ENCODE assay signal across 14 cellular contexts in genomic region chr11:72575533-72576170, GRCh38.
"Had no signal": no experiment of that assay in that cellular context is flagged by ENCODE, and none has a peak within 500 bp of the region (broad histone marks: within the 10 kb centered on the region; RNA-seq: fewer than 3 reads in every experiment).

No MANE protein-coding gene starts in this region.

- ATAC-seq: activated naive CD8-positive, alpha-beta T cell treated with anti-CD3 and anti-CD28 coated beads, Interleukin-2, amount 50 U/mL, for 24 hours; gastrocnemius medialis; left colon; upper lobe of right lung had no signal

- H3K27ac Mint-ChIP-seq: activated CD4-positive, alpha-beta T cell treated with anti-CD3 and anti-CD28 coated beads, Interleukin-2, amount 10 ng/mL, durations not matched to agents 7 days and 5 days; activated naive CD4-positive, alpha-beta T cell treated with anti-CD3 and anti-CD28 coated beads for 36 hours; activated naive CD8-positive, alpha-beta T cell treated with anti-CD3 and anti-CD28 coated beads, Interleukin-2, amount 50 U/mL, for 24 hours had no signal

- H3K4me1 ChIP-seq: gastrocnemius medialis, upper lobe of right lung had no signal

- H3K27ac ChIP-seq: gastrocnemius medialis, heart right ventricle, upper lobe of right lung had no signal

- H3K27me3 ChIP-seq: gastrocnemius medialis, upper lobe of right lung had no signal

- DNase-seq: activated CD4-positive, alpha-beta T cell treated with anti-CD3 and anti-CD28 coated beads, Interleukin-2, amount 10 ng/mL, durations not matched to agents 7 days and 5 days; activated CD4-positive, CD25-positive, alpha-beta regulatory T cell; activated naive CD4-positive, alpha-beta T cell treated with anti-CD3 and anti-CD28 coated beads for 36 hours; activated naive CD8-positive, alpha-beta T cell treated with anti-CD3 and anti-CD28 coated beads, Interleukin-2, amount 50 U/mL, for 24 hours; cerebellar nuclear complex; erythroblast; gastrocnemius medialis; heart right ventricle; left colon; retina; stimulated activated CD4-positive, alpha-beta T cell treated with anti-CD3 and anti-CD28 coated beads, Interleukin-15, amount 100 ng/mL, for 24 hours; stimulated activated CD4-positive, alpha-beta T cell treated with anti-CD3 and anti-CD28 coated beads, Interleukin-4, amount 100 ng/mL, for 1 hour; stimulated activated naive CD4-positive, alpha-beta T cell treated with Interleukin-2 at 50 U/mL for 16 hours had no signal

- H3K4me3 ChIP-seq: gastrocnemius medialis, heart right ventricle, upper lobe of right lung had no signal

- H3K4me3 Mint-ChIP-seq: activated CD4-positive, alpha-beta T cell treated with anti-CD3 and anti-CD28 coated beads, Interleukin-2, amount 10 ng/mL, durations not matched to agents 7 days and 5 days; activated naive CD4-positive, alpha-beta T cell treated with anti-CD3 and anti-CD28 coated beads for 36 hours; activated naive CD8-positive, alpha-beta T cell treated with anti-CD3 and anti-CD28 coated beads, Interleukin-2, amount 50 U/mL, for 24 hours had no signal

- H3K9me3 Mint-ChIP-seq: activated CD4-positive, alpha-beta T cell treated with anti-CD3 and anti-CD28 coated beads, Interleukin-2, amount 10 ng/mL, durations not matched to agents 7 days and 5 days; activated naive CD4-positive, alpha-beta T cell treated with anti-CD3 and anti-CD28 coated beads for 36 hours; activated naive CD8-positive, alpha-beta T cell treated with anti-CD3 and anti-CD28 coated beads, Interleukin-2, amount 50 U/mL, for 24 hours had no signal

- H3K9me3 ChIP-seq: gastrocnemius medialis, heart right ventricle, upper lobe of right lung had no signal

- H3K36me3 ChIP-seq: gastrocnemius medialis, upper lobe of right lung had no signal
